ENCODE assay signal across 11 cellular contexts in genomic region chr2:152046940-152047339, GRCh38. TPM values are rescaled to one million over a fixed set of nuclear protein-coding genes. Genes with fewer than 3 reads are reported as not detected.
DNase-seq lines count a peak whose midpoint lies in the region; ATAC-seq and TF ChIP-seq lines count a peak whose summit lies in the region.
"Had no signal": no experiment of that assay in that cellular context is flagged by ENCODE, and none has a peak within 500 bp of the region (broad histone marks: within the 10 kb centered on the region; RNA-seq: fewer than 3 reads in every experiment).

No MANE protein-coding gene starts in this region.

- peaks cover 0 to 2% of the 10 kb centered on the region in 2 donors for H3K27me3 Mint-ChIP-seq in T-cell
- peaks cover 3% of the 10 kb centered on the region for H3K27me3 Mint-ChIP-seq in activated naive CD8-positive, alpha-beta T cell treated with anti-CD3 and anti-CD28 coated beads, Interleukin-2, amount 50 U/mL, for 24 hours

- H3K4me1 Mint-ChIP-seq in T-cell = peaks cover 0 to 3% (median 0%) of the 10 kb centered on the region in 3 donors
- peaks cover 7% of the 10 kb centered on the region for H3K4me1 Mint-ChIP-seq in activated naive CD8-positive, alpha-beta T cell treated with anti-CD3 and anti-CD28 coated beads, Interleukin-2, amount 50 U/mL, for 24 hours
- H3K4me1 Mint-ChIP-seq: stimulated activated effector memory CD8-positive, alpha-beta T cell treated with anti-CD3 and anti-CD28 coated beads, Interleukin-12 subunit alpha, Interleukin-12 subunit beta, amount 100 ng/mL, for 72 hours had no signal

- no peak overlapping the region for H2BK5ac ChIP-seq in neuronal stem cell (ENCODE audit: low read length)

- H3K14ac ChIP-seq in neuronal stem cell (ENCODE audit: low read length) = no peak overlapping the region

- no peak overlapping the region for H2AK5ac ChIP-seq in neuronal stem cell (ENCODE audit: low read depth, low read length)

- no peak overlapping the region for H3K4me3 Mint-ChIP-seq in T-cell
- H3K4me3 Mint-ChIP-seq in activated naive CD8-positive, alpha-beta T cell treated with anti-CD3 and anti-CD28 coated beads, Interleukin-2, amount 50 U/mL, for 24 hours = no peak overlapping the region
- H3K4me3 Mint-ChIP-seq: stimulated activated effector memory CD8-positive, alpha-beta T cell treated with anti-CD3 and anti-CD28 coated beads, Interleukin-12 subunit alpha, Interleukin-12 subunit beta, amount 100 ng/mL, for 72 hours had no signal

- H2AFZ ChIP-seq in neuronal stem cell (ENCODE audit: low read length) = no peak overlapping the region

- no peaks in the 10 kb centered on the region for H3K36me3 Mint-ChIP-seq in T-cell
- no peaks in the 10 kb centered on the region for H3K36me3 Mint-ChIP-seq in activated naive CD8-positive, alpha-beta T cell treated with anti-CD3 and anti-CD28 coated beads, Interleukin-2, amount 50 U/mL, for 24 hours (ENCODE audit: low read depth)
- H3K36me3 Mint-ChIP-seq: stimulated activated effector memory CD8-positive, alpha-beta T cell treated with anti-CD3 and anti-CD28 coated beads, Interleukin-12 subunit alpha, Interleukin-12 subunit beta, amount 100 ng/mL, for 72 hours had no signal

- H2BK12ac ChIP-seq in neuronal stem cell (ENCODE audit: low read length) = no peak overlapping the region

- WGBS in neuronal stem cell (ENCODE audit: extremely low coverage in 2 of 2, insufficient read length in 2 of 2, insufficient replicate concordance in 1 of 2), 2 donors = no CpG with 5 or more reads among the region's 4 CpGs

- H3K4me2 ChIP-seq in neuronal stem cell (ENCODE audit: insufficient read depth, low read length, poor library complexity, severe bottlenecking) = no peak overlapping the region

- H3K79me1 ChIP-seq in neuronal stem cell (ENCODE audit: low read depth, low read length) = no peaks in the 10 kb centered on the region

- H3K27ac ChIP-seq in AG04450 (ENCODE audit: low read depth, low read length) (peak overlapping the region; percentile 2), neuronal stem cell (replicated peaks; ENCODE audit: low read length) (no peak overlapping the region)

- H3K27me3 ChIP-seq in AG04450 (ENCODE audit: control insufficient read depth, insufficient read depth, low read length) = peaks cover 2% of the 10 kb centered on the region
- H3K27me3 ChIP-seq in neuronal stem cell (ENCODE audit: control insufficient read depth in 3 of 3, insufficient read depth in 3 of 3, low read depth in 1 of 3, low read length in 3 of 3) = no peaks in the 10 kb centered on the region

- no peak overlapping the region for H3K9ac ChIP-seq in neuronal stem cell (ENCODE audit: low read depth, low read length, poor library complexity)

- H2BK15ac ChIP-seq in neuronal stem cell (ENCODE audit: low read length) = no peak overlapping the region

- no peak overlapping the region for H3K27ac Mint-ChIP-seq in T-cell
- H3K27ac Mint-ChIP-seq in activated naive CD8-positive, alpha-beta T cell treated with anti-CD3 and anti-CD28 coated beads, Interleukin-2, amount 50 U/mL, for 24 hours = no peak overlapping the region
- H3K27ac Mint-ChIP-seq: stimulated activated effector memory CD8-positive, alpha-beta T cell treated with anti-CD3 and anti-CD28 coated beads, Interleukin-12 subunit alpha, Interleukin-12 subunit beta, amount 100 ng/mL, for 72 hours had no signal

- CTCF ChIA-PET in AG04450 (lab: Charles Lee) (interaction anchor here (0.8 to 2.4 kb wide), 2 partner anchors 20 to 645 kb away, joined by 3 to 16 read pairs; no protein-coding TSS in a partner anchor), T-cell (lab: Charles Lee) (interaction anchor here in 1 of 2 donors (0.7 kb wide), 1 partner anchor 9 kb away, joined by 3 read pairs; no protein-coding TSS in a partner anchor)

- no peak overlapping the region for H4K91ac ChIP-seq in neuronal stem cell (ENCODE audit: low read depth, low read length, poor library complexity)

- no peak overlapping the region for H3K4ac ChIP-seq in neuronal stem cell (ENCODE audit: low read length)

- no peaks in the 10 kb centered on the region for H3K9me3 ChIP-seq in AG04450 (ENCODE audit: control insufficient read depth, insufficient read depth, low read length)
- no peaks in the 10 kb centered on the region for H3K9me3 ChIP-seq in neuronal stem cell (replicated peaks in 1 of 2; ENCODE audit: control insufficient read depth in 2 of 2, insufficient read depth in 1 of 2, low read depth in 1 of 2, low read length in 2 of 2)

- H4K8ac ChIP-seq in neuronal stem cell (ENCODE audit: low read depth, low read length) = no peak overlapping the region

- H3K36me3 ChIP-seq in neuronal stem cell (replicated peaks in 1 of 2; ENCODE audit: control insufficient read depth in 2 of 2, insufficient read depth in 2 of 2, low read length in 2 of 2) = no peaks in the 10 kb centered on the region

- DNase-seq in AG04450 (ENCODE audit: low read depth, low spot score) = no peak
- DNase-seq in T-cell = no peak
- no peak for DNase-seq in HT-29 (ENCODE audit: low spot score)
- no peak for DNase-seq in activated naive CD8-positive, alpha-beta T cell treated with anti-CD3 and anti-CD28 coated beads, Interleukin-2, amount 50 U/mL, for 24 hours
- no peak for DNase-seq in neuronal stem cell (ENCODE audit: low spot score)
- DNase-seq: NCI-H510A had no signal

- POLR2A ChIA-PET in AG04450 (lab: Yijun Ruan, JAX) = no interaction called here
- POLR2A ChIA-PET in T-cell (lab: Charles Lee) = no interaction called here

- H3K18ac ChIP-seq in neuronal stem cell (ENCODE audit: low read length) = no peak overlapping the region

- no peak for TF ChIP-seq CTCF in AG04450 (IDR thresholded peaks at IDR 0.05; ENCODE audit: low read depth, low read length)

- no peak overlapping the region for H3K4me3 ChIP-seq in AG04450 (ENCODE audit: low read depth, low read length)
- no peak overlapping the region for H3K4me3 ChIP-seq in neuronal stem cell (ENCODE audit: low read length in 2 of 2)
- H3K4me3 ChIP-seq: skin epidermis had no signal

- no peaks in the 10 kb centered on the region for H3K9me3 Mint-ChIP-seq in T-cell
- no peaks in the 10 kb centered on the region for H3K9me3 Mint-ChIP-seq in activated naive CD8-positive, alpha-beta T cell treated with anti-CD3 and anti-CD28 coated beads, Interleukin-2, amount 50 U/mL, for 24 hours
- H3K9me3 Mint-ChIP-seq: stimulated activated effector memory CD8-positive, alpha-beta T cell treated with anti-CD3 and anti-CD28 coated beads, Interleukin-12 subunit alpha, Interleukin-12 subunit beta, amount 100 ng/mL, for 72 hours had no signal

- H2BK120ac ChIP-seq in neuronal stem cell (ENCODE audit: low read depth, low read length) = no peak overlapping the region

- peak; percentile 59 for ATAC-seq in GM19023 (IDR thresholded peaks at IDR 0.05; ENCODE audit: unreplicated experiment)
- peak; percentile 59 for ATAC-seq in HG02623 (IDR thresholded peaks at IDR 0.05; ENCODE audit: unreplicated experiment)
- ATAC-seq in HG03469 (IDR thresholded peaks at IDR 0.05; ENCODE audit: unreplicated experiment) = peak; percentile 40
- ATAC-seq in T-cell (replicated peaks in 1 of 4) = no peak
- no peak for ATAC-seq in activated naive CD8-positive, alpha-beta T cell treated with anti-CD3 and anti-CD28 coated beads, Interleukin-2, amount 50 U/mL, for 24 hours
- ATAC-seq: stimulated activated effector memory CD8-positive, alpha-beta T cell treated with anti-CD3 and anti-CD28 coated beads, Interleukin-12 subunit alpha, Interleukin-12 subunit beta, amount 100 ng/mL, for 72 hours had no signal

- no peak overlapping the region for H3K23ac ChIP-seq in neuronal stem cell (ENCODE audit: low read depth, low read length, poor library complexity)

- H3K4me1 ChIP-seq in neuronal stem cell (ENCODE audit: control insufficient read depth in 2 of 2, insufficient read depth in 1 of 2, low read depth in 1 of 2, low read length in 2 of 2) = peaks cover 10 to 16% of the 10 kb centered on the region in 2 donors

RNA-seq across cellular contexts. Expression of gene CACNB4, which starts 51.9 kb away (rescaled TPM):
- polyA plus RNA-seq in AG04450 (2011; rRNA removed) = 0.19 and 0.22 TPM in 2 replicates
- 0.26 and 0.41 TPM in 2 replicates for polyA minus RNA-seq in AG04450 (2011; rRNA and poly(A)+ RNA removed)
- 1 to 10 TPM in 1 of 5 donors, under 1 TPM in 4; 0.16 to 1.2 (median 0.47) TPM for total RNA-seq in T-cell
- 0.13 and 0.26 TPM in 2 replicates for total RNA-seq in HT-29 (2014; rRNA removed; shearing (Covaris generic))
- 3.3 TPM for polyA plus RNA-seq in neuronal stem cell (2013, experiment 1 of 2)
- polyA plus RNA-seq in neuronal stem cell (2013, experiment 2 of 2) = 3.7 TPM

Comparison
In these comparisons a context has a peak if more than half of its experiments do, and no peak if none do; other contexts are left out.
1. ATAC-seq: peak in GM19023 (single experiment), HG02623 (single experiment) and HG03469 (single experiment); none in T-cell (0 of 4) and activated naive CD8-positive, alpha-beta T cell treated with anti-CD3 and anti-CD28 coated beads, Interleukin-2, amount 50 U/mL, for 24 hours (single experiment).